ENCODE assay signal across 1 cellular context in genomic region chr12:54934419-54934818, GRCh38.
TF ChIP-seq lines count a peak whose summit lies in the region.

No MANE protein-coding gene starts in this region.

TF ChIP-seq in IMR-90, 13 proteins besides CTCF, POLR2A, EP300 and RAD21:
- TF ChIP-seq FOS (IDR thresholded peaks at IDR 0.05; ENCODE audit: low read depth, low read length) (no peak), MAFK (IDR thresholded peaks at IDR 0.05; ENCODE audit: low read depth, low read length) (peak; percentile 54; the same call in 1 of the 2 replicates)
